1 cellular context compared by ENCODE assay signal in the genomic region with DNA sequence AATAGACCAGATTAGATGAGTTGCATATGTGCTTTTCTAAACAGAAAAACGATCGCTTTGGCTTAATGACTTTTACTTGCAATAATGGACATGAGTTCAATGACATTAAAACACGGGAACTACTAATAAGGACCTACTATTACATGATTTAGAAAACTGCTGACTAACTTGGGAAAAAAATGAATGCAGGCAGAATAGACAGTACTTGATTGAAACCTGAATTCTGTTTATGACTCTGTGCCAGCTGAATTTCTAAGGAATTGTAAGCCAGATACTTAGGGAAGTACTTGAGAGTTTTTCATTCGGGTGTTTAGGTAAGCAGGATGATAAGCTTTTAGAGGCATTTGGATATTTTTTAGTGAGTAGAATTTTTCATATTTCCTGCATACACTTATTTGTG.
TF ChIP-seq lines count a peak whose summit lies in the region.

No MANE protein-coding gene starts in this region.

TF ChIP-seq in HEK293, 187 proteins besides CTCF, POLR2A, EP300 and RAD21 (continued from another document):
- TF ChIP-seq PRDM6 (tag by site-specific recombination; IDR thresholded peaks at IDR 0.05) = peak; percentile 95
